In genomic region chr12:102120886-102121285, GRCh38 we compare ENCODE assay signal across 8 cellular contexts. TPM values are rescaled to one million over a fixed set of nuclear protein-coding genes. Genes with fewer than 3 reads are reported as not detected.
A peak's percentile ranks its signal among the peaks of the same experiment; 100 is the strongest.
DNase-seq lines count a peak whose midpoint lies in the region; ATAC-seq and TF ChIP-seq lines count a peak whose summit lies in the region.

No MANE protein-coding gene starts in this region.

- H3K9me3 Mint-ChIP-seq in neural progenitor cell, result no peaks in the 10 kb centered on the region

- no peaks in the 10 kb centered on the region for H4K20me1 ChIP-seq in PC-3 (ENCODE audit: low read length)
- no peaks in the 10 kb centered on the region for H4K20me1 ChIP-seq in neural progenitor cell (ENCODE audit: low read depth)

- H3K36me3 ChIP-seq in PC-3 (ENCODE audit: low read depth, low read length) (peaks cover 28% of the 10 kb centered on the region), neural progenitor cell (peaks cover 11% of the 10 kb centered on the region)
- no peaks in the 10 kb centered on the region for H3K36me3 ChIP-seq in effector memory CD4-positive, alpha-beta T cell (ENCODE audit: control insufficient read depth, insufficient read depth, low read length)

- H3K27ac ChIP-seq in PC-3 (ENCODE audit: low read length), result peak overlapping the region; percentile 85
- no peak overlapping the region for H3K27ac ChIP-seq in effector memory CD4-positive, alpha-beta T cell (ENCODE audit: insufficient read depth, low read length, poor library complexity, severe bottlenecking)
- no peak overlapping the region for H3K27ac ChIP-seq in neural progenitor cell

- peaks cover 6% of the 10 kb centered on the region for H3K36me3 Mint-ChIP-seq in neural progenitor cell

- H3K4me1 Mint-ChIP-seq in neural progenitor cell, result peaks cover 17% of the 10 kb centered on the region

- no peaks in the 10 kb centered on the region for H3K9me3 ChIP-seq in PC-3 (ENCODE audit: low read length)
- no peaks in the 10 kb centered on the region for H3K9me3 ChIP-seq in effector memory CD4-positive, alpha-beta T cell (ENCODE audit: control insufficient read depth, low read length)
- no peaks in the 10 kb centered on the region for H3K9me3 ChIP-seq in neural progenitor cell (ENCODE audit: low read depth)

- peak overlapping the region; percentile 92 for H2AFZ ChIP-seq in PC-3 (ENCODE audit: low read length)
- H2AFZ ChIP-seq in neural progenitor cell (replicated peaks), result peak overlapping the region; percentile 97

- no peaks in the 10 kb centered on the region for H3K9me2 ChIP-seq in PC-3 (replicated peaks; ENCODE audit: low read length)

- CTCF ChIA-PET in PC-3 (lab: Charles Lee), result interaction anchor here (0.6 kb wide), 1 partner anchor 181 kb away, joined by 5 read pairs; no protein-coding TSS in a partner anchor

- BruUV-seq in PC-3 (replicated peaks; lab: Mats Ljungman, UMichigan), result no TSS peak

- H3K27ac Mint-ChIP-seq in neural progenitor cell, result no peak overlapping the region

- no peaks in the 10 kb centered on the region for H3K27me3 ChIP-seq in PC-3 (ENCODE audit: low read length)
- H3K27me3 ChIP-seq in effector memory CD4-positive, alpha-beta T cell (replicated peaks; ENCODE audit: control insufficient read depth, insufficient read depth, low read length, poor library complexity, severe bottlenecking), result no peaks in the 10 kb centered on the region
- no peaks in the 10 kb centered on the region for H3K27me3 ChIP-seq in neural progenitor cell

- H3K4me1 ChIP-seq in PC-3 (ENCODE audit: insufficient read depth, low read length) (peaks cover 28% of the 10 kb centered on the region), neural progenitor cell (peaks cover 4% of the 10 kb centered on the region)
- H3K4me1 ChIP-seq in effector memory CD4-positive, alpha-beta T cell (ENCODE audit: control insufficient read depth, insufficient read depth, low read length, poor library complexity, severe bottlenecking), result peaks cover 8% of the 10 kb centered on the region

- H3K9ac ChIP-seq in PC-3 (ENCODE audit: low read length) (peak overlapping the region; percentile 96), neural progenitor cell (peak overlapping the region; percentile 65)

- peaks cover 3% of the 10 kb centered on the region for H3K27me3 Mint-ChIP-seq in neural progenitor cell (ENCODE audit: insufficient read depth, low read depth)

- H3F3A ChIP-seq in PC-3 (ENCODE audit: low read length, unreplicated experiment) (no peaks in the 10 kb centered on the region), neural progenitor cell (ENCODE audit: low read depth) (peaks cover 5% of the 10 kb centered on the region)

- intact Hi-C loops in PC-3 (cut with micrococcal nuclease), result loop anchor here (1.0 kb wide), 1 partner anchor 60 kb away; the partner anchor contains the start of gene WASHC3

- TF ChIP-seq CTCF in AG09309 (IDR thresholded peaks at IDR 0.05; ENCODE audit: control insufficient read depth, insufficient read depth, low read depth, low read length, missing control alignments) (no peak), GM12865 (IDR thresholded peaks at IDR 0.05; ENCODE audit: insufficient read depth, low read depth, low read length, missing control alignments) (no peak), PC-3 (conservative IDR thresholded peaks at IDR 0.05; ENCODE audit: low read depth, low read length) (no peak), neural progenitor cell (IDR thresholded peaks at IDR 0.05) (no peak)

- peak; percentile 42 for ATAC-seq in PC-3
- no peak for ATAC-seq in activated CD4-positive, CD25-positive, alpha-beta regulatory T cell treated with anti-CD3 and anti-CD28 coated beads, Interleukin-2, amount 50 U/mL, for 24 hours

- peak overlapping the region; percentile 90 for H3K4me3 Mint-ChIP-seq in neural progenitor cell

- H3K4me3 ChIP-seq in AG09309 (ENCODE audit: control insufficient read depth, low read depth, low read length) (peak overlapping the region; percentile 7), GM12865 (ENCODE audit: low read depth, low read length) (peak overlapping the region; percentile 93), PC-3 (ENCODE audit: low read length) (peak overlapping the region; percentile 98), neural progenitor cell (peak overlapping the region; percentile 79)
- H3K4me3 ChIP-seq in effector memory CD4-positive, alpha-beta T cell (ENCODE audit: insufficient read depth, low read depth, low read length, poor library complexity, severe bottlenecking), result peak overlapping the region; percentile 91

- H3K4me2 ChIP-seq in PC-3 (ENCODE audit: low read length) (peak overlapping the region; percentile 94), neural progenitor cell (peak overlapping the region; percentile 90)

- DNase-seq in AG09309 (ENCODE audit: low read depth) (no peak), GM12865 (ENCODE audit: low read depth) (peak; percentile 47), PC-3 (peak; percentile 57), neural progenitor cell (ENCODE audit: low spot score) (peak; percentile 29), cerebellum (ENCODE audit: low spot score) (no peak), pons (ENCODE audit: low spot score) (no peak)
- DNase-seq in effector memory CD4-positive, alpha-beta T cell, result no peak

- H3K79me2 ChIP-seq in PC-3 (ENCODE audit: low read length) (peaks cover 62% of the 10 kb centered on the region), neural progenitor cell (ENCODE audit: low read depth) (peaks cover 62% of the 10 kb centered on the region)

- POLR2A ChIA-PET in PC-3 (lab: Charles Lee; ENCODE audit: unreplicated experiment), result interaction anchor here (0.6 kb wide), 1 partner anchor 714 kb away, joined by 4 read pairs; no protein-coding TSS in a partner anchor

RNA-seq across cellular contexts. Expression of gene PARPBP, which starts 0.9 kb away (rescaled TPM):
- total RNA-seq in PC-3 (2014; rRNA removed) (22.5 and 23.0 TPM in 2 replicates), neural progenitor cell (ENCODE audit: low replicate concordance) (53.1 and 79.8 TPM in 2 replicates), cerebellum (15.6 TPM)

RNA-seq across cellular contexts. Expression of gene NUP37, which starts 1.0 kb away (rescaled TPM):
- total RNA-seq in PC-3 (2014; rRNA removed) (81.6 and 84.3 TPM in 2 replicates), neural progenitor cell (ENCODE audit: low replicate concordance) (72.8 and 141 TPM in 2 replicates), cerebellum (10.7 TPM)

RNA-seq across cellular contexts. Expression of gene WASHC3, which starts 59.1 kb away (rescaled TPM):
- 24.9 and 34.4 TPM in 2 replicates for total RNA-seq in PC-3 (2014; rRNA removed)
- 28.5 and 35.9 TPM in 2 replicates for total RNA-seq in neural progenitor cell (ENCODE audit: low replicate concordance)
- total RNA-seq in cerebellum, result 30.2 TPM

Comparison
In these comparisons a context has a peak if more than half of its experiments do, and no peak if none do; other contexts are left out.
1. DNase-seq: peak in GM12865 (single experiment), PC-3 (single experiment) and neural progenitor cell (single experiment); none in AG09309 (single experiment), effector memory CD4-positive, alpha-beta T cell (0 of 3), cerebellum (single experiment) and pons (single experiment).
2. H3K4me3 ChIP-seq: peak in every context shown above with its lines; median percentile 98 in PC-3; 93 in GM12865; 91 in effector memory CD4-positive, alpha-beta T cell; 79 in neural progenitor cell; 7 in AG09309.